Comparison of ENCODE assay signal across 10 cellular contexts in genomic region chr5:40442346-40442745, GRCh38.
DNase-seq lines count a peak whose midpoint lies in the region; ATAC-seq lines count a peak whose summit lies in the region.
"Had no signal": no experiment of that assay in that cellular context is flagged by ENCODE, and none has a peak within 500 bp of the region (broad histone marks: within the 10 kb centered on the region; RNA-seq: fewer than 3 reads in every experiment).

No MANE protein-coding gene starts in this region.

- H3K27ac Mint-ChIP-seq in activated naive CD4-positive, alpha-beta T cell treated with anti-CD3 and anti-CD28 coated beads for 36 hours: peak overlapping the region; percentile 95
- no peak overlapping the region for H3K27ac Mint-ChIP-seq in stimulated activated naive B cell treated with anti-CD40 and anti-IgM and Interleukin-4, amounts not matched to agents 10 μg/mL and 1 μg/mL and 100 μg/mL, for 72 hours

- H3K4me1 Mint-ChIP-seq in activated naive CD4-positive, alpha-beta T cell treated with anti-CD3 and anti-CD28 coated beads for 36 hours (ENCODE audit: low read depth): peaks cover 62% of the 10 kb centered on the region
- peaks cover 19 to 35% of the 10 kb centered on the region in 2 donors for H3K4me1 Mint-ChIP-seq in stimulated activated naive B cell treated with anti-CD40 and anti-IgM and Interleukin-4, amounts not matched to agents 10 μg/mL and 1 μg/mL and 100 μg/mL, for 72 hours

- peak in 1 of 2 donors; percentile 27 for ATAC-seq in stimulated activated naive B cell treated with anti-CD40 and anti-IgM and Interleukin-4, amounts not matched to agents 10 μg/mL and 1 μg/mL and 100 μg/mL, for 72 hours (replicated peaks)

- peaks cover 23% of the 10 kb centered on the region for H3K9me3 Mint-ChIP-seq in activated naive CD4-positive, alpha-beta T cell treated with anti-CD3 and anti-CD28 coated beads for 36 hours
- peaks cover 13 to 14% of the 10 kb centered on the region in 2 donors for H3K9me3 Mint-ChIP-seq in stimulated activated naive B cell treated with anti-CD40 and anti-IgM and Interleukin-4, amounts not matched to agents 10 μg/mL and 1 μg/mL and 100 μg/mL, for 72 hours

- peak overlapping the region; percentile 38 for H3K4me3 Mint-ChIP-seq in activated naive CD4-positive, alpha-beta T cell treated with anti-CD3 and anti-CD28 coated beads for 36 hours
- H3K4me3 Mint-ChIP-seq in stimulated activated naive B cell treated with anti-CD40 and anti-IgM and Interleukin-4, amounts not matched to agents 10 μg/mL and 1 μg/mL and 100 μg/mL, for 72 hours: peak overlapping the region; percentile 7 to 18

- intact Hi-C loops in activated naive CD4-positive, alpha-beta T cell treated with anti-CD3 and anti-CD28 coated beads for 36 hours (cut with micrococcal nuclease): loop anchor here (1.0 to 5.0 kb wide), 3 partner anchors 48 to 270 kb away; no protein-coding TSS in a partner anchor

- H3K36me3 Mint-ChIP-seq in activated naive CD4-positive, alpha-beta T cell treated with anti-CD3 and anti-CD28 coated beads for 36 hours (ENCODE audit: low read depth): peaks cover 15% of the 10 kb centered on the region
- peaks cover 2 to 9% of the 10 kb centered on the region in 2 donors for H3K36me3 Mint-ChIP-seq in stimulated activated naive B cell treated with anti-CD40 and anti-IgM and Interleukin-4, amounts not matched to agents 10 μg/mL and 1 μg/mL and 100 μg/mL, for 72 hours

- CTCF ChIA-PET in activated naive CD4-positive, alpha-beta T cell treated with anti-CD3 and anti-CD28 coated beads for 36 hours (lab: Charles Lee): interaction anchor here (0.6 to 2.1 kb wide), 9 partner anchors 12 to 421 kb away, joined by 3 to 9 read pairs (median 3); no protein-coding TSS in a partner anchor

- DNase-seq in activated naive CD4-positive, alpha-beta T cell treated with anti-CD3 and anti-CD28 coated beads for 36 hours: no peak
- no peak for DNase-seq in activated naive CD4-positive, alpha-beta T cell (lab: John Stamatoyannopoulos, UW)
- DNase-seq in HT1080 (ENCODE audit: low read depth) (peak; percentile 21), anterior cingulate cortex (lab: John Stamatoyannopoulos, UW) (no peak), NCI-H774 (lab: John Stamatoyannopoulos, UW) (no peak), NCI-H2029 (lab: John Stamatoyannopoulos, UW) (no peak)
- DNase-seq in central memory CD4-positive, alpha-beta T cell: peak; percentile 18
- DNase-seq in stimulated activated naive B cell treated with anti-CD40 and anti-IgM and Interleukin-4, amounts not matched to agents 10 μg/mL and 1 μg/mL and 100 μg/mL, for 72 hours: no peak
- DNase-seq: effector CD8-positive, alpha-beta T cell; NCI-H1092 had no signal

- no peaks in the 10 kb centered on the region for H3K27me3 Mint-ChIP-seq in activated naive CD4-positive, alpha-beta T cell treated with anti-CD3 and anti-CD28 coated beads for 36 hours (ENCODE audit: low read depth)
- H3K27me3 Mint-ChIP-seq in stimulated activated naive B cell treated with anti-CD40 and anti-IgM and Interleukin-4, amounts not matched to agents 10 μg/mL and 1 μg/mL and 100 μg/mL, for 72 hours: no peaks in the 10 kb centered on the region

Comparison
In these comparisons a context has a peak if more than half of its experiments do, and no peak if none do; other contexts are left out.
1. DNase-seq: peak in HT1080 (single experiment) and central memory CD4-positive, alpha-beta T cell (single experiment); none in activated naive CD4-positive, alpha-beta T cell treated with anti-CD3 and anti-CD28 coated beads for 36 hours (single experiment), activated naive CD4-positive, alpha-beta T cell (0 of 4), stimulated activated naive B cell treated with anti-CD40 and anti-IgM and Interleukin-4, amounts not matched to agents 10 μg/mL and 1 μg/mL and 100 μg/mL, for 72 hours (single experiment), anterior cingulate cortex (0 of 58), NCI-H774 (single experiment) and NCI-H2029 (single experiment).